In the genomic region with DNA sequence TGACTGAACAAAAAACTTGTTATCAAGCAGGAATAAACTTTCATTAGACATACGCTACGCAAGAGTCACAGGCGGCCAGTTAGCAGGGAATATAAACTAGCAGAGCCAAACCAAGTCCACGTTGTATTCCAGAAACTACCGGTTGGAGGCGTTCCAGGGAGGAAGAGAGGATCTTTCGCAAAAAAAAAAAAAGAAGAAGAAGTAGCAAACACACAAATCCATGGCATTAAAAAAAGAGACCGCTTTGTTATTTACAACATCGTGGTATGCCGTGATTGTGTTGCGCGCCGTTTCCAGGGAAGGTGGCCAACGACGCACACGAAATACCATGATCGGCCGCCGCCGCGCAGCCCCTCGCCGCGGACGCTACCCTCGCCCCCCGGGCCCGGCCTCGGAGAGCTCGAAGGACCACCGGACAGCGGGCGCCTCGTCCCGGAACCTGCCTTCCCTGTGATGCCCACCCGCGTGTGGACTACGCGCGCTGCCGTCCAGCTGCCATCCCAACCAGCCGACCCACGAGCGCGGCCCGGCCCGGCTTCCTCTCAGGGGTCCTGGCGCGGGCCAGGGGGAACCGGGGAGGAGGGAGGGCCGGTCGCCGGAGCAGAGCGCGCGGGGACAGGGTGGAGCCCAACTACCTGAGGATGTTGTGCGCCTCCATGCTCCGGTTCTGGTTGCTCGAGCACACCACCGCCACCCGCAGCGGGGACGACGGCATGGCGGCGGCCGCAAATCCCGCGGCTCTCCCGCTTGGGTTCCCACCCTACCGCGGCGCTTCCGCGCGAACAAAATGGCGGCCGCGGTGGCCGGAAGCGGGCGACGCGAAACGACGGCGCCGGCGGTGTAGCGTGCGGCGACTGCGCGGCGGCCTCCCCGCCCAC, we compare ENCODE assay signal across 8 cellular contexts. TPM values are rescaled to one million over a fixed set of nuclear protein-coding genes. Genes with fewer than 3 reads are reported as not detected.
A peak's percentile ranks its signal among the peaks of the same experiment; 100 is the strongest.
DNase-seq lines count a peak whose midpoint lies in the region; ATAC-seq lines count a peak whose summit lies in the region.

No MANE protein-coding gene starts in this region.

- H3K9me3 ChIP-seq in effector memory CD4-positive, alpha-beta T cell (ENCODE audit: control insufficient read depth, low read length), result no peaks in the 10 kb centered on the region

- peak overlapping the region; percentile 82 for H4K8ac ChIP-seq in mesendoderm (ENCODE audit: low read depth, low read length)

- H3K9ac ChIP-seq in mesendoderm (ENCODE audit: low read length), result peak overlapping the region; percentile 97

- peak overlapping the region; percentile 92 for H2BK120ac ChIP-seq in mesendoderm (ENCODE audit: low read depth, low read length)

- H3K27ac ChIP-seq in effector memory CD4-positive, alpha-beta T cell (ENCODE audit: insufficient read depth, low read length, poor library complexity, severe bottlenecking), result peak overlapping the region; percentile 99
- H3K27ac ChIP-seq in mesendoderm (ENCODE audit: low read depth, low read length), result peak overlapping the region; percentile 86

- H2BK5ac ChIP-seq in mesendoderm (ENCODE audit: low read length), result peak overlapping the region; percentile 96

- peak overlapping the region; percentile 97 for H3K18ac ChIP-seq in mesendoderm (ENCODE audit: low read length)

- H3K4me2 ChIP-seq in mesendoderm (ENCODE audit: low read length), result peak overlapping the region; percentile 51

- ATAC-seq in GM18858 (IDR thresholded peaks at IDR 0.05; ENCODE audit: unreplicated experiment), result peak; percentile 41
- peak; percentile 51 for ATAC-seq in HG03064 (IDR thresholded peaks at IDR 0.05; ENCODE audit: low read depth, unreplicated experiment)

- H3K56ac ChIP-seq in mesendoderm (ENCODE audit: low read length), result peak overlapping the region; percentile 98

- peak; percentile 51 to 53 for DNase-seq in AML-193 (lab: John Stamatoyannopoulos, UW)
- DNase-seq in NCI-H2196 (lab: John Stamatoyannopoulos, UW; ENCODE audit: unreplicated experiment), result peak; percentile 84
- peak; percentile 62 for DNase-seq in activated CD4-positive, alpha-beta T cell treated with anti-CD3 and anti-CD28 coated beads, Interleukin-2, amount 50 U/mL, for 1 hour
- DNase-seq in effector memory CD4-positive, alpha-beta T cell, result peak; percentile 66 to 68 (median 66)
- DNase-seq in mesendoderm, result peak; percentile 79
- DNase-seq in stimulated activated CD8-positive, alpha-beta memory T cell treated with anti-CD3 and anti-CD28 coated beads, Interleukin-4, amount 100 ng/mL, for 4 hours (ENCODE audit: low read depth in 2 of 2, low spot score in 1 of 2), result peak; percentile 28 to 44

- peaks cover 2% of the 10 kb centered on the region for H3K79me1 ChIP-seq in mesendoderm (ENCODE audit: low read length)

- no peak overlapping the region for H2AK5ac ChIP-seq in mesendoderm (ENCODE audit: low read length)

- H3K36me3 ChIP-seq in effector memory CD4-positive, alpha-beta T cell (ENCODE audit: control insufficient read depth, insufficient read depth, low read length), result peaks cover 10% of the 10 kb centered on the region
- H3K36me3 ChIP-seq in mesendoderm (ENCODE audit: control insufficient read depth, insufficient read depth, low read length), result no peaks in the 10 kb centered on the region

- WGBS in mesendoderm (ENCODE audit: extremely low coverage, insufficient coverage, low lambda C conversion rate), result no CpG with 5 or more reads among the region's 96 CpGs

- peaks cover 10% of the 10 kb centered on the region for H3K4me1 ChIP-seq in effector memory CD4-positive, alpha-beta T cell (ENCODE audit: control insufficient read depth, insufficient read depth, low read length, poor library complexity, severe bottlenecking)
- no peaks in the 10 kb centered on the region for H3K4me1 ChIP-seq in mesendoderm (ENCODE audit: control insufficient read depth, low read depth, low read length)

- H2BK15ac ChIP-seq in mesendoderm (replicated peaks; ENCODE audit: low read depth), result no peak overlapping the region

- peak overlapping the region; percentile 99 for H3K4me3 ChIP-seq in effector memory CD4-positive, alpha-beta T cell (ENCODE audit: insufficient read depth, low read depth, low read length, poor library complexity, severe bottlenecking)
- H3K4me3 ChIP-seq in mesendoderm (ENCODE audit: low read length), result peak overlapping the region; percentile 92

- peak overlapping the region; percentile 96 for H3K4ac ChIP-seq in mesendoderm (ENCODE audit: low read depth, low read length)

- no peak overlapping the region for H4K5ac ChIP-seq in mesendoderm (ENCODE audit: low read length)

- peaks cover 47% of the 10 kb centered on the region for H3K79me2 ChIP-seq in mesendoderm (ENCODE audit: control insufficient read depth, insufficient read depth, low read length)

- H3K27me3 ChIP-seq in effector memory CD4-positive, alpha-beta T cell (replicated peaks; ENCODE audit: control insufficient read depth, insufficient read depth, low read length, poor library complexity, severe bottlenecking), result no peaks in the 10 kb centered on the region
- no peaks in the 10 kb centered on the region for H3K27me3 ChIP-seq in mesendoderm (ENCODE audit: insufficient read depth, low read length, poor library complexity)

- H3K23ac ChIP-seq in mesendoderm (ENCODE audit: low read length), result no peak overlapping the region

RNA-seq across cellular contexts. Expression of gene SSU72, which starts 0.6 kb away (rescaled TPM):
- polyA plus RNA-seq in mesendoderm (2013, experiment 1 of 2), result 173 TPM
- 175 TPM for polyA plus RNA-seq in mesendoderm (2013, experiment 2 of 2)

RNA-seq across cellular contexts. Expression of gene FNDC10, which starts 25.9 kb away (rescaled TPM):
- 3.8 TPM for polyA plus RNA-seq in mesendoderm (2013, experiment 1 of 2)
- 4.0 TPM for polyA plus RNA-seq in mesendoderm (2013, experiment 2 of 2)

RNA-seq across cellular contexts. Expression of gene TMEM240, which starts 33.7 kb away (rescaled TPM):
- 0.70 TPM for polyA plus RNA-seq in mesendoderm (2013, experiment 1 of 2)
- polyA plus RNA-seq in mesendoderm (2013, experiment 2 of 2), result 0.83 TPM

RNA-seq across cellular contexts. Expression of gene MIB2, which starts 41.2 kb away (rescaled TPM):
- polyA plus RNA-seq in mesendoderm (2013, experiment 1 of 2), result 38.7 TPM
- 40.8 TPM for polyA plus RNA-seq in mesendoderm (2013, experiment 2 of 2)

RNA-seq across cellular contexts. Expression of gene MMP23B, which starts 57.9 kb away (rescaled TPM):
- 7.0 TPM for polyA plus RNA-seq in mesendoderm (2013, experiment 1 of 2)
- polyA plus RNA-seq in mesendoderm (2013, experiment 2 of 2), result 6.5 TPM

Comparison
In these comparisons a context has a peak if more than half of its experiments do, and no peak if none do; other contexts are left out.
1. Peak in every context shown above with its lines: DNase-seq, ATAC-seq, H3K4me3 ChIP-seq and H3K27ac ChIP-seq.